ENCODE assay signal across 18 cellular contexts in the genomic region with DNA sequence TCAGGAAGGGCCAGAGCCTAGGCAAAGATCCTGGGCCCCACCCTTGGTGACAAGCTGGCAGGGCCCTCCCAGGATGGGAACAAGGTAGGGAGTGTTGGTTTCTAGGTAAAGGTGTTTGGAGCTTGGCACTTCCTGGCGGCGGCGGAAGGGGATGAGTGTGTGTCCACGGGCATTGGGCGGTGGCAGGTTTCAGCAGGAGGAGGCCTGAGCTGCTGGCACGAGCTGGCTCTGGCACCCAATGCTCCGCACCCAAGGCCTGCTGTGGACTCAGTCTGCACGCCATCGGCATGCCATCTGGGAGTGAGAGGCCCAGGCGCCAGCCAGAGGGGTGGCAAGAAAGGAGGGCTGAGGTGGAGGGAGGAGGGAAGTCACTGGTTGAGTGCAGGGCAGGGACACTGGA. TPM values are rescaled to one million over a fixed set of nuclear protein-coding genes. Genes with fewer than 3 reads are reported as not detected.
DNase-seq lines count a peak whose midpoint lies in the region; ATAC-seq and TF ChIP-seq lines count a peak whose summit lies in the region.
"Had no signal": no experiment of that assay in that cellular context is flagged by ENCODE, and none has a peak within 500 bp of the region (broad histone marks: within the 10 kb centered on the region; RNA-seq: fewer than 3 reads in every experiment).

No MANE protein-coding gene starts in this region.

- H3K4me1 ChIP-seq in HUES48 (ENCODE audit: control insufficient read depth, insufficient read depth, low read length) (peaks cover 9% of the 10 kb centered on the region; the same call in 1 of the 2 replicates), left lung (peaks cover 0 to 10% of the 10 kb centered on the region in 2 donors), thyroid gland (peaks cover 16 to 17% of the 10 kb centered on the region in 2 donors)

- peaks cover 46% of the 10 kb centered on the region for H3K27me3 ChIP-seq in HUES48 (ENCODE audit: control insufficient read depth, insufficient read depth, low read length)
- peaks cover 10 to 84% of the 10 kb centered on the region in 2 donors for H3K27me3 ChIP-seq in left lung
- no peaks in the 10 kb centered on the region for H3K27me3 ChIP-seq in thyroid gland

- no peak for DNase-seq in central memory CD8-positive, alpha-beta T cell (ENCODE audit: low spot score in 2 of 2)
- DNase-seq in left lung (no peak), thyroid gland (peak; percentile 53 to 60), left ventricle myocardium superior (no peak), GM13976 (ENCODE audit: low spot score) (no peak)
- DNase-seq: CD4-positive, alpha-beta memory T cell; DND-41; GDM1; KBM-7; NCI-H1048; NCI-H146; NCI-H2081 treated with DMSO at 0.1 percent for 48 hours; NCI-H2227 treated with DMSO at 0.1 percent for 48 hours; NCI-H69 had no signal

- H3K9ac ChIP-seq in HUES48 (ENCODE audit: low read depth, low read length), result 0 out of 2 replicates have a peak overlapping the region, but pooled peaks have one; percentile 30

- in situ Hi-C loops in GM13976 (cut with MboI; ENCODE audit: low sequenced_read_pairs, unreplicated experiment), result no loop called here

- peaks cover 2% of the 10 kb centered on the region for H3K36me3 Mint-ChIP-seq in central memory CD8-positive, alpha-beta T cell (ENCODE audit: insufficient read depth)
- H3K36me3 Mint-ChIP-seq: CD4-positive, alpha-beta memory T cell had no signal

- no peak overlapping the region for H3K4me3 Mint-ChIP-seq in central memory CD8-positive, alpha-beta T cell
- H3K4me3 Mint-ChIP-seq: CD4-positive, alpha-beta memory T cell; GM23338 had no signal

- peaks cover 94% of the 10 kb centered on the region for H3K27me3 Mint-ChIP-seq in central memory CD8-positive, alpha-beta T cell

- H3K27ac Mint-ChIP-seq in central memory CD8-positive, alpha-beta T cell (ENCODE audit: low read depth), result peak overlapping the region; percentile 47
- H3K27ac Mint-ChIP-seq: GM23338 had no signal

- intact Hi-C loops in left lung (cut with DNase I) (no loop called here), thyroid gland (cut with DNase I) (no loop called here), left ventricle myocardium superior (cut with micrococcal nuclease) (no loop called here)

- no peak for TF ChIP-seq POLR2A in thyroid gland (IDR thresholded peaks at IDR 0.05)

- no peaks in the 10 kb centered on the region for H3K36me3 ChIP-seq in HUES48 (ENCODE audit: control insufficient read depth, insufficient read depth, low read length)
- H3K36me3 ChIP-seq in left lung, result no peaks in the 10 kb centered on the region
- H3K36me3 ChIP-seq in thyroid gland, result no peaks in the 10 kb centered on the region

- no peaks in the 10 kb centered on the region for H3K9me3 ChIP-seq in HUES48 (ENCODE audit: control insufficient read depth, insufficient read depth, low read length)
- H3K9me3 ChIP-seq in left lung, result no peaks in the 10 kb centered on the region
- no peaks in the 10 kb centered on the region for H3K9me3 ChIP-seq in thyroid gland

- TF ChIP-seq CTCF in left lung (IDR thresholded peaks at IDR 0.05) (no peak), thyroid gland (IDR thresholded peaks at IDR 0.05) (no peak), GM13976 (IDR thresholded peaks at IDR 0.05; ENCODE audit: borderline replicate concordance, control extremely low read depth, extremely low read depth, insufficient read depth, missing control alignments) (no peak)

- H3K9me3 Mint-ChIP-seq in central memory CD8-positive, alpha-beta T cell, result no peaks in the 10 kb centered on the region
- H3K9me3 Mint-ChIP-seq: CD4-positive, alpha-beta memory T cell; GM23338 had no signal

- H3K4me3 ChIP-seq in HUES48 (ENCODE audit: low read depth, low read length), result no peak overlapping the region
- H3K4me3 ChIP-seq in left lung, result no peak overlapping the region
- H3K4me3 ChIP-seq in thyroid gland (replicated peaks in 1 of 3), result no peak overlapping the region
- H3K4me3 ChIP-seq: GM23338 had no signal

- ATAC-seq in central memory CD8-positive, alpha-beta T cell (replicated peaks; ENCODE audit: extremely low read depth, poor library complexity, severe bottlenecking), result no peak
- ATAC-seq in left lung (peak; percentile 13), GM18858 (IDR thresholded peaks at IDR 0.05; ENCODE audit: unreplicated experiment) (no peak), GM19328 (IDR thresholded peaks at IDR 0.05; ENCODE audit: unreplicated experiment) (no peak), left ventricle myocardium superior (no peak)
- ATAC-seq: GM23338 had no signal

- WGBS in thyroid gland, 2 donors, result 50 to 72% methylated on average over 9 to 10 of the region's 10 CpGs

- H3K27ac ChIP-seq in HUES48 (ENCODE audit: low read depth, low read length) (no peak overlapping the region), left lung (no peak overlapping the region), thyroid gland (peak overlapping the region in 2 of 3 donors; percentile 23 to 52)

- H3K4me1 Mint-ChIP-seq in central memory CD8-positive, alpha-beta T cell, result no peaks in the 10 kb centered on the region
- H3K4me1 Mint-ChIP-seq: CD4-positive, alpha-beta memory T cell had no signal

RNA-seq across cellular contexts. Expression of a gene that starts 46.9 kb away (rescaled TPM):
- total RNA-seq in left lung (not detected), thyroid gland (not detected), left ventricle myocardium superior (not detected)
- total RNA-seq: CD4-positive, alpha-beta memory T cell; GM23338 had no signal

Comparison
In these comparisons a context has a peak if more than half of its experiments do, and no peak if none do; other contexts are left out.
1. H3K27ac ChIP-seq: peak in thyroid gland (2 of 3); none in HUES48 (single experiment) and left lung (0 of 2).
2. DNase-seq: peak in thyroid gland (2 of 2); none in central memory CD8-positive, alpha-beta T cell (0 of 2), left lung (0 of 2), left ventricle myocardium superior (single experiment) and GM13976 (single experiment).